Comparison of ENCODE assay signal across 13 cellular contexts in the genomic region with DNA sequence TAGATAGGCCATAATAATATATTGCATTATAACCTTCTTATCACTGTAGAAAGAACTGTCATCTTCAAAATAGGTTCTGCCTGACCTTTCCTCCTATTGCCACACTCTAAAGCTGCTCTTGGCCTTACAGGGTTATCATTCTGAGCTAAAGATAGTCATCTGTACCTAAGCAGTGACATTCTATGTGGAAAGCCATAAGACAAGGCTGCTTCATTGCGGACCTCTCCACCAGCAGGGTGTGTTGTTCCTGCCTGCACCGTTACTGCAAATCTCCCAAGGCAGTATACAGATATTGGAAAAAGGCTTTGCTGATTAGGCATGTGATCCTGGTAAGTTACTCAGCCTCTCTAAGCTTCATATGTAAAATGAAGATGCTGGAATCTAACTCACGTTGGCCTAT. TPM values are rescaled to one million over a fixed set of nuclear protein-coding genes. Genes with fewer than 3 reads are reported as not detected.
DNase-seq lines count a peak whose midpoint lies in the region; ATAC-seq and TF ChIP-seq lines count a peak whose summit lies in the region.
"Had no signal": no experiment of that assay in that cellular context is flagged by ENCODE, and none has a peak within 500 bp of the region (broad histone marks: within the 10 kb centered on the region; RNA-seq: fewer than 3 reads in every experiment).

No MANE protein-coding gene starts in this region.

- no peaks in the 10 kb centered on the region for H3K9me3 Mint-ChIP-seq in activated T-cell treated with anti-CD3 and anti-CD28 coated beads, Interleukin-2, amount 50 U/mL, for 72 hours
- no peaks in the 10 kb centered on the region for H3K9me3 Mint-ChIP-seq in T-cell
- no peaks in the 10 kb centered on the region for H3K9me3 Mint-ChIP-seq in stimulated activated memory B cell treated with anti-CD40 and anti-IgM and Interleukin-4, amounts not matched to agents 10 μg/mL and 1 μg/mL and 100 μg/mL, for 72 hours

- peak overlapping the region; percentile 81 for H3K27ac ChIP-seq in epithelial cell of prostate

- CTCF ChIA-PET in T-cell (lab: Charles Lee) = interaction anchor here (1.1 to 3.6 kb wide), 6 partner anchors 9 to 1809 kb away, joined by 3 to 25 read pairs (median 5); partner anchors contain the start of gene ZNF622 (in 1 of the 2)

- in situ Hi-C loops in ACHN (cut with HindIII; ENCODE audit: low pct_ligation_motif_present, low pct_unique_long_range_greater_than_20kb, low sequenced_read_pairs) = no loop called here

- H3K4me3 ChIP-seq in retinal pigment epithelial cell (ENCODE audit: low read length) = no peak overlapping the region

- H3K4me1 Mint-ChIP-seq in activated T-cell treated with anti-CD3 and anti-CD28 coated beads, Interleukin-2, amount 50 U/mL, for 72 hours (ENCODE audit: low read depth) = peaks cover 68% of the 10 kb centered on the region
- H3K4me1 Mint-ChIP-seq in T-cell = peaks cover 79 to 93% (median 83%) of the 10 kb centered on the region in 3 donors
- H3K4me1 Mint-ChIP-seq in stimulated activated memory B cell treated with anti-CD40 and anti-IgM and Interleukin-4, amounts not matched to agents 10 μg/mL and 1 μg/mL and 100 μg/mL, for 72 hours = peaks cover 56% of the 10 kb centered on the region

- peak; percentile 37 for TF ChIP-seq CTCF in retinal pigment epithelial cell (conservative IDR thresholded peaks at IDR 0.05; ENCODE audit: low read depth, low read length)
- TF ChIP-seq CTCF in GM10266 (IDR thresholded peaks at IDR 0.05; ENCODE audit: control insufficient read depth, insufficient read depth, low read depth, missing control alignments) = no peak

- H3K4me3 Mint-ChIP-seq in activated T-cell treated with anti-CD3 and anti-CD28 coated beads, Interleukin-2, amount 50 U/mL, for 72 hours = peak overlapping the region in 1 of 2 donors; percentile 35
- H3K4me3 Mint-ChIP-seq in T-cell = no peak overlapping the region
- no peak overlapping the region for H3K4me3 Mint-ChIP-seq in stimulated activated memory B cell treated with anti-CD40 and anti-IgM and Interleukin-4, amounts not matched to agents 10 μg/mL and 1 μg/mL and 100 μg/mL, for 72 hours

- ATAC-seq in activated T-cell treated with anti-CD3 and anti-CD28 coated beads, Interleukin-2, amount 50 U/mL, for 72 hours (replicated peaks in 1 of 2) = no peak
- ATAC-seq in T-cell (replicated peaks in 1 of 4) = no peak
- ATAC-seq in stimulated activated memory B cell treated with anti-CD40 and anti-IgM and Interleukin-4, amounts not matched to agents 10 μg/mL and 1 μg/mL and 100 μg/mL, for 72 hours = no peak

- no peak for DNase-seq in activated T-cell treated with anti-CD3 and anti-CD28 coated beads, Interleukin-2, amount 50 U/mL, for 72 hours
- DNase-seq in activated T-cell treated with anti-CD3 and anti-CD28 coated beads, Interleukin-2, amount 50 U/mL, for 1 hour = no peak
- DNase-seq in T-cell (no peak), epithelial cell of prostate (ENCODE audit: low read depth, low spot score) (no peak), retinal pigment epithelial cell (ENCODE audit: low read depth) (no peak), GM10266 (ENCODE audit: extremely low spot score) (no peak), ACHN (no peak)
- DNase-seq: AML-193, H7, NCI-H1048, NCI-H345, T1000 had no signal

- H3K27me3 Mint-ChIP-seq in activated T-cell treated with anti-CD3 and anti-CD28 coated beads, Interleukin-2, amount 50 U/mL, for 72 hours (ENCODE audit: low read depth) = no peaks in the 10 kb centered on the region
- H3K27me3 Mint-ChIP-seq in T-cell = no peaks in the 10 kb centered on the region
- H3K27me3 Mint-ChIP-seq in stimulated activated memory B cell treated with anti-CD40 and anti-IgM and Interleukin-4, amounts not matched to agents 10 μg/mL and 1 μg/mL and 100 μg/mL, for 72 hours = no peaks in the 10 kb centered on the region

- peaks cover 17 to 40% of the 10 kb centered on the region in 2 donors for H3K36me3 Mint-ChIP-seq in activated T-cell treated with anti-CD3 and anti-CD28 coated beads, Interleukin-2, amount 50 U/mL, for 72 hours (ENCODE audit: insufficient read depth in 2 of 2)
- H3K36me3 Mint-ChIP-seq in T-cell = peaks cover 46% of the 10 kb centered on the region
- H3K36me3 Mint-ChIP-seq in stimulated activated memory B cell treated with anti-CD40 and anti-IgM and Interleukin-4, amounts not matched to agents 10 μg/mL and 1 μg/mL and 100 μg/mL, for 72 hours = peaks cover 55% of the 10 kb centered on the region

- peak overlapping the region; percentile 77 for H3K27ac Mint-ChIP-seq in activated T-cell treated with anti-CD3 and anti-CD28 coated beads, Interleukin-2, amount 50 U/mL, for 72 hours
- peak overlapping the region; percentile 8 to 23 for H3K27ac Mint-ChIP-seq in T-cell
- H3K27ac Mint-ChIP-seq in stimulated activated memory B cell treated with anti-CD40 and anti-IgM and Interleukin-4, amounts not matched to agents 10 μg/mL and 1 μg/mL and 100 μg/mL, for 72 hours = no peak overlapping the region

- POLR2A ChIA-PET in T-cell (lab: Charles Lee) = no interaction called here

RNA-seq across cellular contexts. Expression of gene ZNF622, which starts 8.1 kb away (rescaled TPM):
- 10 to 100 TPM; 40.0 to 42.7 TPM for total RNA-seq in activated T-cell treated with anti-CD3 and anti-CD28 coated beads, Interleukin-2, amount 50 U/mL, for 72 hours
- total RNA-seq in T-cell = 10 to 100 TPM; 30.7 to 39.8 (median 38.9) TPM
